In the genomic region with DNA sequence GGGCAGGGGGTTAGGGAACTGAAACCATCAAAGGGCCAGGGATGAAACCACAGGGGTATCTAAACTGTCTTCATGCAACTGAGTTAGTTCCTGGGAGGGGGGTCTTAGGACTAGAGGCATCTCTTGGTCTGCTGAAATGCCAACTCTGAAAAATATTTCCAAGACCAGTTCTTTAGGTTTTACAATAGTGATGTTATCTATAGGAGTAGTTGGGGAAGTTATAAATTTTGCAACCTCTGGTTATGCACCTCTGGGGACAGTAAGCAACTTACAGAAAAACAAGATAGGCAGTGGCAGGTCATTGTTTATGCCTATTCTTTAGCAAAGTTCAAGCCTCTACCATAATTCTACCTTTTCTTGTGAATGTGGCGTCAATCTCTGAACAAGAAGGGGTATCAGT, we compare ENCODE assay signal across 26 cellular contexts.
"Had no signal": no experiment of that assay in that cellular context is flagged by ENCODE, and none has a peak within 500 bp of the region (broad histone marks: within the 10 kb centered on the region; RNA-seq: fewer than 3 reads in every experiment).

No MANE protein-coding gene starts in this region.

- H3K9me3 Mint-ChIP-seq: activated CD8-positive, alpha-beta T cell treated with anti-CD3 and anti-CD28 coated beads for 36 hours; activated naive CD4-positive, alpha-beta T cell treated with anti-CD3 and anti-CD28 coated beads, Interleukin-2, amount 50 U/mL, for 24 hours; activated T-cell treated with anti-CD3 and anti-CD28 coated beads, Interleukin-2, amount 50 U/mL, for 24 hours; activated T-helper 1 cell treated with anti-CD3 and anti-CD28 coated beads, Interleukin-12 subunit alpha, Interleukin-12 subunit beta, Interleukin-2, Interleukin-4 antibody, amounts not matched to agents 30 ng/mL and 10 ng/mL and 1 ng/mL, durations not matched to agents 14 hours and 24 hours and 36 hours; T-cell had no signal

- H3K4me1 Mint-ChIP-seq: activated naive CD4-positive, alpha-beta T cell treated with anti-CD3 and anti-CD28 coated beads, Interleukin-2, amount 50 U/mL, for 24 hours; T-cell had no signal

- ATAC-seq: activated CD4-positive, CD25-positive, alpha-beta regulatory T cell treated with anti-CD3 and anti-CD28 coated beads, Interleukin-2, amount 50 U/mL, for 24 hours; activated CD8-positive, alpha-beta T cell treated with anti-CD3 and anti-CD28 coated beads for 36 hours; body of pancreas; T-cell had no signal

- DNase-seq: activated CD4-positive, alpha-beta T cell treated with anti-CD3 and anti-CD28 coated beads for 4 hours; activated CD8-positive, alpha-beta memory T cell treated with anti-CD3 and anti-CD28 coated beads, Interleukin-2, amount 50 U/mL, for 4 hours; activated CD8-positive, alpha-beta T cell treated with anti-CD3 and anti-CD28 coated beads for 36 hours; activated effector memory CD4-positive, alpha-beta T cell treated with Interleukin-2 at 50 U/mL for 16 hours; activated naive CD4-positive, alpha-beta T cell; activated T-cell treated with anti-CD3 and anti-CD28 coated beads, Interleukin-2, amount 50 U/mL, for 24 hours; body of pancreas; central memory CD4-positive, alpha-beta T cell; NCI-H1092; NCI-H1417; NCI-H1930; NCI-H345; NCI-H510A; NCI-H526 treated with DMSO at 0.1 percent for 48 hours; NCI-H82; Peyer's patch; Right ventricle myocardium superior; T-cell; T-helper 2 cell; T1000 had no signal

- H3K27ac Mint-ChIP-seq: activated CD8-positive, alpha-beta T cell treated with anti-CD3 and anti-CD28 coated beads for 36 hours; activated naive CD4-positive, alpha-beta T cell treated with anti-CD3 and anti-CD28 coated beads, Interleukin-2, amount 50 U/mL, for 24 hours; activated T-cell treated with anti-CD3 and anti-CD28 coated beads, Interleukin-2, amount 50 U/mL, for 24 hours; activated T-helper 1 cell treated with anti-CD3 and anti-CD28 coated beads, Interleukin-12 subunit alpha, Interleukin-12 subunit beta, Interleukin-2, Interleukin-4 antibody, amounts not matched to agents 30 ng/mL and 10 ng/mL and 1 ng/mL, durations not matched to agents 14 hours and 24 hours and 36 hours; T-cell had no signal

- H3K4me3 Mint-ChIP-seq: activated CD8-positive, alpha-beta T cell treated with anti-CD3 and anti-CD28 coated beads for 36 hours; activated naive CD4-positive, alpha-beta T cell treated with anti-CD3 and anti-CD28 coated beads, Interleukin-2, amount 50 U/mL, for 24 hours; activated T-cell treated with anti-CD3 and anti-CD28 coated beads, Interleukin-2, amount 50 U/mL, for 24 hours; activated T-helper 1 cell treated with anti-CD3 and anti-CD28 coated beads, Interleukin-12 subunit alpha, Interleukin-12 subunit beta, Interleukin-2, Interleukin-4 antibody, amounts not matched to agents 30 ng/mL and 10 ng/mL and 1 ng/mL, durations not matched to agents 14 hours and 24 hours and 36 hours; T-cell had no signal

- H3K4me2 ChIP-seq: KMS-11 had no signal

- H3K27ac ChIP-seq: ascending aorta, body of pancreas, KMS-11, Peyer's patch, RWPE1 had no signal

- H3K4me3 ChIP-seq: ascending aorta, body of pancreas, Peyer's patch had no signal

- H3K9ac ChIP-seq: KMS-11 had no signal

- H3K27me3 Mint-ChIP-seq: activated CD8-positive, alpha-beta T cell treated with anti-CD3 and anti-CD28 coated beads for 36 hours; activated naive CD4-positive, alpha-beta T cell treated with anti-CD3 and anti-CD28 coated beads, Interleukin-2, amount 50 U/mL, for 24 hours; activated T-cell treated with anti-CD3 and anti-CD28 coated beads, Interleukin-2, amount 50 U/mL, for 24 hours; T-cell had no signal

- H3K4me1 ChIP-seq: ascending aorta, body of pancreas, Peyer's patch had no signal

- H3K27me3 ChIP-seq: ascending aorta, body of pancreas, Peyer's patch had no signal

- H3K36me3 ChIP-seq: ascending aorta, Peyer's patch had no signal
